Comparison of ENCODE assay signal across 22 cellular contexts in genomic region chr9:2608276-2608675, GRCh38. TPM values are rescaled to one million over a fixed set of nuclear protein-coding genes. Genes with fewer than 3 reads are reported as not detected.
DNase-seq lines count a peak whose midpoint lies in the region; ATAC-seq and TF ChIP-seq lines count a peak whose summit lies in the region.
"Had no signal": no experiment of that assay in that cellular context is flagged by ENCODE, and none has a peak within 500 bp of the region (broad histone marks: within the 10 kb centered on the region; RNA-seq: fewer than 3 reads in every experiment).

No MANE protein-coding gene starts in this region.

- BruUV-seq in Caco-2 (replicated peaks; lab: Mats Ljungman, UMichigan) (no TSS peak), A673 (replicated peaks; lab: Mats Ljungman, UMichigan) (no TSS peak)

- no peak overlapping the region for H3K27ac ChIP-seq in A673 (ENCODE audit: low read depth, low read length, poor library complexity, severe bottlenecking)
- H3K27ac ChIP-seq: 22Rv1, A549, BLaER1 had no signal

- H3K4me3 ChIP-seq in Caco-2 (ENCODE audit: low read depth, low read length) (no peak overlapping the region), A673 (ENCODE audit: low read depth, low read length, poor library complexity, severe bottlenecking) (no peak overlapping the region)
- H3K4me3 ChIP-seq: A549, BLaER1 had no signal

- no peaks in the 10 kb centered on the region for H3K9me3 ChIP-seq in Caco-2
- H3K9me3 ChIP-seq in A673 (ENCODE audit: low read depth, low read length, poor library complexity, severe bottlenecking) = no peaks in the 10 kb centered on the region
- H3K9me3 ChIP-seq: A549, BE2C, BLaER1 had no signal

- H3K9me3 Mint-ChIP-seq in Caco-2 (ENCODE audit: unreplicated experiment) = no peaks in the 10 kb centered on the region
- peaks cover 9% of the 10 kb centered on the region for H3K9me3 Mint-ChIP-seq in mesothelial cell of epicardium
- H3K9me3 Mint-ChIP-seq in immature natural killer cell = no peaks in the 10 kb centered on the region
- H3K9me3 Mint-ChIP-seq: CD4-positive, alpha-beta memory T cell; CD8-positive, alpha-beta memory T cell had no signal

- DNase-seq in Right ventricle myocardium inferior (ENCODE audit: missing footprints) (no peak), cardiac septum (ENCODE audit: low spot score) (no peak), Caco-2 (no peak), left ventricle myocardium superior (no peak), mesothelial cell of epicardium (ENCODE audit: low spot score in 2 of 2, unreplicated experiment in 2 of 2) (no peak), immature natural killer cell (no peak), A673 (ENCODE audit: low spot score) (no peak), globus pallidus (ENCODE audit: low spot score) (no peak)
- DNase-seq: ACHN; BE2C; C1 segment of cervical spinal cord; Calu3; CD4-positive, alpha-beta memory T cell; CD4-positive, CD25-positive, alpha-beta regulatory T cell; CD8-positive, alpha-beta memory T cell; COR-L47; DMS79 treated with DMSO at 0.1 percent for 48 hours; GF-D8 had no signal

- H3K36me3 ChIP-seq in Caco-2 (ENCODE audit: control insufficient read depth, insufficient read depth, low read length) (no peaks in the 10 kb centered on the region), A673 (ENCODE audit: insufficient read depth, low read length, poor library complexity, severe bottlenecking) (no peaks in the 10 kb centered on the region)
- H3K36me3 ChIP-seq: BE2C, BLaER1 had no signal

- H3K4me3 Mint-ChIP-seq in Caco-2 (ENCODE audit: unreplicated experiment) (no peak overlapping the region), mesothelial cell of epicardium (no peak overlapping the region), immature natural killer cell (no peak overlapping the region)
- H3K4me3 Mint-ChIP-seq: CD14-positive monocyte; CD4-positive, alpha-beta memory T cell; CD4-positive, CD25-positive, alpha-beta regulatory T cell; CD8-positive, alpha-beta memory T cell had no signal

- TF ChIP-seq CTCF in Caco-2 (IDR thresholded peaks at IDR 0.05; ENCODE audit: insufficient read depth in 1 of 2, low read depth in 1 of 2, low read length in 1 of 2, severe bottlenecking in 1 of 2, unreplicated experiment in 1 of 2) (no peak), mesothelial cell of epicardium (IDR thresholded peaks at IDR 0.05; ENCODE audit: unreplicated experiment) (no peak), A673 (conservative IDR thresholded peaks at IDR 0.05; ENCODE audit: low read depth, low read length) (no peak)

- ATAC-seq in Right ventricle myocardium inferior (peak; percentile 27), left ventricle myocardium superior (peak; percentile 78)
- ATAC-seq: A549 had no signal

- POLR2A ChIA-PET in Caco-2 (lab: Charles Lee) (no interaction called here), A673 (lab: Charles Lee; ENCODE audit: low non-redundant PET) (no interaction called here)

- CTCF ChIA-PET in Caco-2 (lab: Charles Lee) = no interaction called here
- CTCF ChIA-PET in A673 (lab: Charles Lee) = no interaction called here

- peaks cover 23% of the 10 kb centered on the region for H3K4me1 Mint-ChIP-seq in Caco-2 (ENCODE audit: low read depth, unreplicated experiment)
- H3K4me1 Mint-ChIP-seq in mesothelial cell of epicardium = peaks cover 35% of the 10 kb centered on the region
- H3K4me1 Mint-ChIP-seq in immature natural killer cell = no peaks in the 10 kb centered on the region
- H3K4me1 Mint-ChIP-seq: CD4-positive, alpha-beta memory T cell; CD4-positive, CD25-positive, alpha-beta regulatory T cell; CD8-positive, alpha-beta memory T cell had no signal

- peaks cover 6% of the 10 kb centered on the region for H3K36me3 Mint-ChIP-seq in Caco-2 (ENCODE audit: insufficient read depth, unreplicated experiment)
- no peaks in the 10 kb centered on the region for H3K36me3 Mint-ChIP-seq in mesothelial cell of epicardium
- H3K36me3 Mint-ChIP-seq in immature natural killer cell = no peaks in the 10 kb centered on the region
- H3K36me3 Mint-ChIP-seq: CD14-positive monocyte; CD4-positive, alpha-beta memory T cell; CD4-positive, CD25-positive, alpha-beta regulatory T cell; CD8-positive, alpha-beta memory T cell had no signal

- intact Hi-C loops in Right ventricle myocardium inferior (cut with DNase I) = loop anchor here (5.0 kb wide), 1 partner anchor 36 kb away; no protein-coding TSS in a partner anchor
- intact Hi-C loops in cardiac septum (cut with DNase I) = no loop called here
- intact Hi-C loops in Caco-2 (cut with micrococcal nuclease; ENCODE audit: unreplicated experiment) = no loop called here
- intact Hi-C loops in left ventricle myocardium superior (cut with micrococcal nuclease) = no loop called here
- intact Hi-C loops in A673 (cut with micrococcal nuclease; ENCODE audit: unreplicated experiment) = no loop called here

- H3K27me3 ChIP-seq in Caco-2 (replicated peaks; ENCODE audit: control insufficient read depth, insufficient read depth, low read length) (no peaks in the 10 kb centered on the region), A673 (replicated peaks; ENCODE audit: insufficient read depth, low read depth, low read length, poor library complexity) (peaks cover 4% of the 10 kb centered on the region)
- H3K27me3 ChIP-seq: BE2C, BLaER1 had no signal

- no peaks in the 10 kb centered on the region for H3K27me3 Mint-ChIP-seq in Caco-2 (ENCODE audit: insufficient read depth, unreplicated experiment)
- H3K27me3 Mint-ChIP-seq in mesothelial cell of epicardium (ENCODE audit: low read depth) = no peaks in the 10 kb centered on the region
- peaks cover 3 to 11% (median 10%) of the 10 kb centered on the region in 3 donors for H3K27me3 Mint-ChIP-seq in immature natural killer cell (ENCODE audit: low read depth in 3 of 3)

- H3K4me1 ChIP-seq in Caco-2 (peaks cover 25% of the 10 kb centered on the region), A673 (ENCODE audit: insufficient read depth, low read length, poor library complexity, severe bottlenecking) (no peaks in the 10 kb centered on the region)
- H3K4me1 ChIP-seq: BE2C had no signal

- H3K27ac Mint-ChIP-seq in Caco-2 (ENCODE audit: unreplicated experiment) = peak overlapping the region; percentile 26
- H3K27ac Mint-ChIP-seq in mesothelial cell of epicardium = peak overlapping the region; percentile 70
- no peak overlapping the region for H3K27ac Mint-ChIP-seq in immature natural killer cell
- H3K27ac Mint-ChIP-seq: CD14-positive monocyte; CD4-positive, alpha-beta memory T cell; CD4-positive, CD25-positive, alpha-beta regulatory T cell; CD8-positive, alpha-beta memory T cell had no signal

RNA-seq across cellular contexts. Expression of gene VLDLR, which starts 13.3 kb away (rescaled TPM):
- 134 TPM for total RNA-seq in Right ventricle myocardium inferior
- 127 TPM for total RNA-seq in cardiac septum
- total RNA-seq in Caco-2 (2022) = 35.7 and 42.3 TPM in 2 replicates
- total RNA-seq in left ventricle myocardium superior = 132 TPM
- total RNA-seq in mesothelial cell of epicardium = 47.8 to 50.0 TPM (median 49.6 TPM) in 3 replicates
- polyA plus RNA-seq in immature natural killer cell = under 1 TPM in 2 of 3 donors, not detected in 1; 0.61 to 0.84 TPM
- total RNA-seq in A673 (2021) = 4.5 and 4.8 TPM in 2 replicates
- total RNA-seq: CD4-positive, CD25-positive, alpha-beta regulatory T cell had no signal
- polyA plus RNA-seq: CD4-positive, CD25-positive, alpha-beta regulatory T cell had no signal

Comparison
In these comparisons a context has a peak if more than half of its experiments do, and no peak if none do; other contexts are left out.
1. H3K27ac Mint-ChIP-seq: peak in Caco-2 (single experiment) and mesothelial cell of epicardium (single experiment); none in immature natural killer cell (0 of 6).